8 cellular contexts compared by ENCODE assay signal in genomic region chr1:33470495-33471012, GRCh38. TPM values are rescaled to one million over a fixed set of nuclear protein-coding genes. Genes with fewer than 3 reads are reported as not detected.
DNase-seq lines count a peak whose midpoint lies in the region; ATAC-seq and TF ChIP-seq lines count a peak whose summit lies in the region.

No MANE protein-coding gene starts in this region.

- H3K27me3 Mint-ChIP-seq in T-helper 17 cell, result peaks cover 9% of the 10 kb centered on the region

- no peak overlapping the region for H3K27ac Mint-ChIP-seq in T-helper 17 cell

- in situ Hi-C loops in gastrocnemius medialis (cut with MboI; ENCODE audit: low sequenced_read_pairs in 4 of 4), result loop anchor here in 3 of 4 donors (10.0 to 25.0 kb wide), 2 partner anchors 96 to 108 kb away; no protein-coding TSS in a partner anchor

- no peak overlapping the region for H3K4me3 Mint-ChIP-seq in T-helper 17 cell

- H3K4me1 Mint-ChIP-seq in T-helper 17 cell, result peaks cover 28% of the 10 kb centered on the region

- H3K27ac ChIP-seq in gastrocnemius medialis, result peak overlapping the region in 3 of 4 donors; percentile 14 to 88 (median 87)

- CTCF ChIA-PET in BJ (lab: Yijun Ruan, JAX), result interaction anchor here (0.6 to 6.7 kb wide), 35 partner anchors 11 to 376 kb away, joined by 3 to 104 read pairs (median 4); no protein-coding TSS in a partner anchor

- DNase-seq in BJ (ENCODE audit: low read depth) (peak; percentile 61), NCI-H1694 (lab: John Stamatoyannopoulos, UW) (peak; percentile 83), T-helper 17 cell (peak in 2 of 3 donors; percentile 14 to 35), astrocyte of the hippocampus (ENCODE audit: low read depth, low spot score) (peak; percentile 92), hypothalamus (lab: John Stamatoyannopoulos, UW) (peak in 46 of 51 donors; percentile 20 to 87 (median 60)), gastrocnemius medialis (peak; percentile 65 to 79)

- intact Hi-C loops in gastrocnemius medialis (cut with DNase I; ENCODE audit: low total_unique reads), result loop anchor here (1.0 to 5.0 kb wide), 5 partner anchors 14 to 653 kb away; partner anchors contain the start of genes S100PBP and YARS1

- POLR2A ChIA-PET in BJ (lab: Charles Lee), result no interaction called here

- ATAC-seq in GM21528 (IDR thresholded peaks at IDR 0.05; ENCODE audit: low FRiP score, unreplicated experiment) (peak; percentile 41), T-helper 17 cell (peak; percentile 51), gastrocnemius medialis (peak; percentile 68 to 69), GM18519 (IDR thresholded peaks at IDR 0.05; ENCODE audit: low FRiP score, unreplicated experiment) (no peak)

- peaks cover 20 to 46% of the 10 kb centered on the region in 2 donors for H3K4me1 ChIP-seq in gastrocnemius medialis

- H3K27me3 ChIP-seq in BJ (ENCODE audit: control insufficient read depth, insufficient read depth, low read length) (no peaks in the 10 kb centered on the region), gastrocnemius medialis (no peaks in the 10 kb centered on the region)

- no peaks in the 10 kb centered on the region for H3K36me3 ChIP-seq in BJ (ENCODE audit: control insufficient read depth, insufficient read depth, low read length)
- no peaks in the 10 kb centered on the region for H3K36me3 ChIP-seq in gastrocnemius medialis

- H3K9me3 ChIP-seq in T-helper 17 cell (ENCODE audit: control insufficient read depth, low read length, poor library complexity, severe bottlenecking) (no peaks in the 10 kb centered on the region), gastrocnemius medialis (no peaks in the 10 kb centered on the region)

- TF ChIP-seq POLR2A in gastrocnemius medialis (IDR thresholded peaks at IDR 0.05), result no peak

- peak; percentile 88 for TF ChIP-seq CTCF in BJ (IDR thresholded peaks at IDR 0.05; ENCODE audit: insufficient read depth, low read depth, low read length)
- peak; percentile 60 to 83 (median 75) for TF ChIP-seq CTCF in gastrocnemius medialis (IDR thresholded peaks at IDR 0.05 in 4 of 5, conservative IDR thresholded peaks at IDR 0.05 in 1 of 5)

- H3K36me3 Mint-ChIP-seq in T-helper 17 cell (ENCODE audit: low read depth), result no peaks in the 10 kb centered on the region

- H3K4me3 ChIP-seq in BJ (ENCODE audit: low read depth, low read length), result no peak overlapping the region
- H3K4me3 ChIP-seq in gastrocnemius medialis, result no peak overlapping the region

RNA-seq across cellular contexts. Expression of gene ZSCAN20, which starts 1.9 kb away (rescaled TPM):
- 2.9 and 3.4 TPM in 2 replicates for polyA plus RNA-seq in BJ (2011; rRNA removed)
- 11.0 and 13.4 TPM in 2 replicates for polyA minus RNA-seq in BJ (2011; rRNA and poly(A)+ RNA removed)
- 1 to 10 TPM in 1 of 2 donors, under 1 TPM in 1; 0.65 to 1.8 TPM for total RNA-seq in T-helper 17 cell
- total RNA-seq in gastrocnemius medialis, result 1 to 10 TPM; 2.7 to 7.0 (median 4.2) TPM

RNA-seq across cellular contexts. Expression of gene PHC2, which starts 39.7 kb away (rescaled TPM):
- 41.6 and 62.0 TPM in 2 replicates for polyA plus RNA-seq in BJ (2011; rRNA removed)
- polyA minus RNA-seq in BJ (2011; rRNA and poly(A)+ RNA removed), result 48.2 and 55.0 TPM in 2 replicates
- 10 to 100 TPM; 33.0 to 37.0 TPM for total RNA-seq in T-helper 17 cell
- 100 to 1,000 TPM; 318 to 516 (median 364) TPM for total RNA-seq in gastrocnemius medialis

Comparison
In these comparisons a context has a peak if more than half of its experiments do, and no peak if none do; other contexts are left out.
1. DNase-seq: peak in every context shown above with its lines; median percentile 92 in astrocyte of the hippocampus; 83 in NCI-H1694; 72 in gastrocnemius medialis; 61 in BJ; 60 in hypothalamus; 24 in T-helper 17 cell.
2. RNA of gene PHC2, which starts 39.7 kb away (total RNA-seq): 318 to 516 TPM in gastrocnemius medialis; 33.0 to 37.0 TPM in T-helper 17 cell; every median in the first group is over 4 times any median in the second.